In the genomic region with DNA sequence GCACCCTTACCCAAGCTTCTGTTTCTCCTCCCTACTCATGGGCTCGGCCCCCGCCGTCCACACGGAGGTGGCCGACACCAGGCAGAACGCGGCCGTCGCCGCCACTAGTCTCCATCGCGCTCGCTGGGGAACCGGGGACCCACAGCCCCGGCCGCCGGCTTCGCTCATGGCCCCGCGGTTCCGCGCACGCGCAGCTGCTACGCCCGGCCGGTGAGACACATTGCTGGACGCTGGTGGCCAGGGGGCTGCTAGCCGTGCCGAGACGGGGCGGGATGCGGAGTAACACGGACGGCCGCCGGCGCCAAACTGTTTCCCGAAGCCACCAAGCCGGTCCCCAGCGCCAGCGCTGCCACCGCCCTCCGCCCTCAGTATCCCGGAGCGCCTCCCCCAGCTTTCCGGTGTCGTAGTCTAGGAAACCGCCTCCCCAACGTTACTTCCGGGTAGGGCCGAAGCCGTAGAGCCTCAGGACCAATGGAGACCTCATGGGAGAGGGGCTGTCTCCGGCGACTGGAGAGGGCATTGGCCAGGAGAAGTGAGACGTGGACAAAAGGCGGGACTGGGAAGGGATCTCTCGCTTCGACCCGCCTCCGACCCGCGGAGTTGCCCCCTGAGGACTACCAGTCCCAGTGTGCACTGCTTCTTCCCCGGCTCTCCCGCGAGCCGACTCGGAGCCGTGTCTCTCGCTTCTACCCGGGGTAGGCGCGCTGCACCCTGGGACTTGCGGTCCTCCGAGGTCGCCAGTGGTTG, we compare ENCODE assay signal across 8 cellular contexts. TPM values are rescaled to one million over a fixed set of nuclear protein-coding genes. Genes with fewer than 3 reads are reported as not detected.
DNase-seq lines count a peak whose midpoint lies in the region; ATAC-seq, FAIRE-seq and TF ChIP-seq lines count a peak whose summit lies in the region.

Gene EDEM3, minus strand, starts transcription at position 380 of the 747 bp plus-strand sequence. Its CDS starts 212 bp downstream, at position 168.

- no peak for TF ChIP-seq CTCF in AG10803 (conservative IDR thresholded peaks at IDR 0.05; ENCODE audit: low read length)

- FAIRE-seq in islet of Langerhans (lab: Jason Lieb, UNC): peak; percentile 84

- H3K4me3 ChIP-seq in AG10803 (ENCODE audit: low read length): peak within 1 kb of the TSS; percentile 92

- DNase-seq in AG10803 (ENCODE audit: low read depth) (peak; percentile 99), NCI-H460 (ENCODE audit: extremely low read depth, low read depth) (peak; percentile 100), cerebellar nuclear complex (lab: John Stamatoyannopoulos, UW) (peak; percentile 99)
- peak; percentile 93 for DNase-seq in activated CD4-positive, CD25-positive, alpha-beta regulatory T cell treated with anti-CD3 and anti-CD28 coated beads, Interleukin-2, amount 50 U/mL, for 72 hours
- peak; percentile 94 for DNase-seq in stimulated activated CD4-positive, alpha-beta T cell treated with anti-CD3 and anti-CD28 coated beads, Interleukin-12 subunit alpha, Interleukin-12 subunit beta, amount 100 ng/mL, for 4 hours

- ATAC-seq in GM19043 (IDR thresholded peaks at IDR 0.05; ENCODE audit: low read depth, unreplicated experiment): peak; percentile 93
- ATAC-seq in HG03378 (IDR thresholded peaks at IDR 0.05; ENCODE audit: unreplicated experiment): peak; percentile 95

RNA-seq across cellular contexts. Expression of gene EDEM3, which starts in this region (rescaled TPM):
- 49.9 and 56.0 TPM in 2 replicates for total RNA-seq in NCI-H460 (2014; rRNA removed; shearing (Covaris generic))
- polyA plus RNA-seq in NCI-H460 (2014; cell fraction: nucleus; rRNA removed): 27.6 and 48.0 TPM in 2 replicates

Comparison
In these comparisons a context has a peak if more than half of its experiments do, and no peak if none do; other contexts are left out.
1. Peak in every context shown above with its lines: DNase-seq, ATAC-seq and H3K4me3 ChIP-seq.